ENCODE assay signal across 8 cellular contexts in genomic region chr9:127612993-127613954, GRCh38. TPM values are rescaled to one million over a fixed set of nuclear protein-coding genes. Genes with fewer than 3 reads are reported as not detected.
DNase-seq lines count a peak whose midpoint lies in the region; ATAC-seq and TF ChIP-seq lines count a peak whose summit lies in the region.

No MANE protein-coding gene starts in this region.

- H2AFZ ChIP-seq in Karpas-422 (ENCODE audit: low read length): no peak overlapping the region

- intact Hi-C loops in CD14-positive monocyte (cut with micrococcal nuclease): loop anchor here in 1 of 2 donors (10.0 kb wide), 1 partner anchor 112 kb away; no protein-coding TSS in a partner anchor
- intact Hi-C loops in left colon (cut with DNase I, micrococcal nuclease): no loop called here

- in situ Hi-C loops in GM13977 (cut with MboI; ENCODE audit: low pct_unique_long_range_greater_than_20kb, low sequenced_read_pairs, unreplicated experiment): no loop called here

- ATAC-seq in left colon: peak; percentile 15
- no peak for ATAC-seq in HG03097 (IDR thresholded peaks at IDR 0.05; ENCODE audit: low FRiP score, unreplicated experiment)

- H3K4me1 Mint-ChIP-seq in CD14-positive monocyte: peaks cover 19% of the 10 kb centered on the region

- peaks cover 0 to 8% (median 0%) of the 10 kb centered on the region in 7 donors for H3K9me3 Mint-ChIP-seq in CD14-positive monocyte

- no peaks in the 10 kb centered on the region for H3K79me2 ChIP-seq in Karpas-422 (ENCODE audit: low read length)

- H3K36me3 ChIP-seq in Karpas-422 (ENCODE audit: insufficient read depth, low read length): no peaks in the 10 kb centered on the region

- H4K20me1 ChIP-seq in Karpas-422 (ENCODE audit: insufficient read depth, low read depth, low read length): 0 out of 2 replicates have a peak, but pooled peaks cover 5% of the 10 kb centered on the region

- H3K4me1 ChIP-seq in Karpas-422 (ENCODE audit: low read length): peaks cover 13% of the 10 kb centered on the region

- H3K9me3 ChIP-seq in Karpas-422 (ENCODE audit: low read length): no peaks in the 10 kb centered on the region

- no peaks in the 10 kb centered on the region for H3K9me2 ChIP-seq in Karpas-422 (replicated peaks; ENCODE audit: insufficient read depth, low read length)

- H3K9ac ChIP-seq in Karpas-422 (ENCODE audit: low read length): peak overlapping the region; percentile 85

- H3K4me2 ChIP-seq in Karpas-422 (ENCODE audit: low read depth, low read length, poor library complexity, severe bottlenecking): peak overlapping the region; percentile 86

- no peaks in the 10 kb centered on the region for H3K27me3 ChIP-seq in Karpas-422 (ENCODE audit: low read length)

- no peak overlapping the region for H3K27ac ChIP-seq in Karpas-422 (ENCODE audit: low read length)

- DNase-seq in CD14-positive monocyte (ENCODE audit: low spot score) (no peak), Karpas-422 (no peak), choroid plexus epithelial cell (ENCODE audit: low read depth) (peak; percentile 49), left colon (peak; percentile 54 to 55), GM13977 (ENCODE audit: low spot score) (no peak)
- peak; percentile 15 for DNase-seq in activated CD4-positive, alpha-beta T cell treated with anti-CD3 and anti-CD28 coated beads for 1 hour
- peak; percentile 23 for DNase-seq in stimulated activated CD4-positive, alpha-beta T cell treated with anti-CD3 and anti-CD28 coated beads, Interleukin-1b, Interleukin-23, amount 100 ng/mL, for 48 hours

- H3K27ac Mint-ChIP-seq in CD14-positive monocyte: peak overlapping the region in 1 of 7 donors; percentile 57

- TF ChIP-seq CTCF in CD14-positive monocyte (IDR thresholded peaks at IDR 0.05) (no peak), choroid plexus epithelial cell (conservative IDR thresholded peaks at IDR 0.05; ENCODE audit: low read depth, low read length) (no peak), GM13977 (IDR thresholded peaks at IDR 0.05; ENCODE audit: extremely low read depth, insufficient read depth, missing control alignments) (no peak)

- H3K4me3 Mint-ChIP-seq in CD14-positive monocyte: peak overlapping the region; percentile 68 to 91

- H3K4me3 ChIP-seq in Karpas-422 (ENCODE audit: low read length) (peak overlapping the region; percentile 87; the same call in 1 of the 2 replicates), choroid plexus epithelial cell (ENCODE audit: low read depth, low read length) (peak overlapping the region; percentile 83)

- peaks cover 5% of the 10 kb centered on the region in 2 donors for H3K36me3 Mint-ChIP-seq in CD14-positive monocyte

- H3K27me3 Mint-ChIP-seq in CD14-positive monocyte (ENCODE audit: low read depth in 3 of 3): peaks cover 43 to 56% (median 52%) of the 10 kb centered on the region in 3 donors

RNA-seq across cellular contexts. Expression of gene STXBP1, which starts 1.2 kb away (rescaled TPM):
- polyA plus RNA-seq in CD14-positive monocyte: under 1 TPM in 1 of 2 donors, not detected in 1; 0.59 TPM
- 3.1 and 3.6 TPM in 2 replicates for total RNA-seq in Karpas-422 (2014; rRNA removed; shearing (Covaris generic); ENCODE audit: low replicate concordance)
- 10 to 100 TPM in 1 of 2 donors, 1 to 10 TPM in 1; 9.0 to 15.0 TPM for total RNA-seq in left colon

Comparison
In these comparisons a context has a peak if more than half of its experiments do, and no peak if none do; other contexts are left out.
1. DNase-seq: peak in activated CD4-positive, alpha-beta T cell treated with anti-CD3 and anti-CD28 coated beads for 1 hour (single experiment), choroid plexus epithelial cell (single experiment), left colon (2 of 2) and stimulated activated CD4-positive, alpha-beta T cell treated with anti-CD3 and anti-CD28 coated beads, Interleukin-1b, Interleukin-23, amount 100 ng/mL, for 48 hours (single experiment); none in CD14-positive monocyte (single experiment), Karpas-422 (single experiment) and GM13977 (single experiment).